Comparison of ENCODE assay signal across 21 cellular contexts in genomic region chr9:130316406-130316805, GRCh38. TPM values are rescaled to one million over a fixed set of nuclear protein-coding genes. Genes with fewer than 3 reads are reported as not detected.
"Had no signal": no experiment of that assay in that cellular context is flagged by ENCODE, and none has a peak within 500 bp of the region (broad histone marks: within the 10 kb centered on the region; RNA-seq: fewer than 3 reads in every experiment).

No MANE protein-coding gene starts in this region.

- H3K4me1 Mint-ChIP-seq: activated CD8-positive, alpha-beta memory T cell treated with anti-CD3 and anti-CD28 coated beads, Interleukin-2, amount 10 ng/mL, durations not matched to agents 7 days and 5 days had no signal

- H3K4me3 Mint-ChIP-seq: activated CD8-positive, alpha-beta memory T cell treated with anti-CD3 and anti-CD28 coated beads, Interleukin-2, amount 10 ng/mL, durations not matched to agents 7 days and 5 days; activated naive CD8-positive, alpha-beta T cell; activated T-cell treated with anti-CD3 and anti-CD28 coated beads, Interleukin-2, amount 50 U/mL, for 4 hours; brain; WTC11 had no signal

- ATAC-seq: activated CD8-positive, alpha-beta memory T cell treated with anti-CD3 and anti-CD28 coated beads, Interleukin-2, amount 10 ng/mL, durations not matched to agents 7 days and 5 days; activated T-cell treated with anti-CD3 and anti-CD28 coated beads, Interleukin-2, amount 50 U/mL, for 4 hours; WTC11 had no signal

- H3K9me3 Mint-ChIP-seq: activated T-cell treated with anti-CD3 and anti-CD28 coated beads, Interleukin-2, amount 50 U/mL, for 4 hours; WTC11 had no signal

- H3K9me3 ChIP-seq: SK-N-SH had no signal

- H3K27ac ChIP-seq: KMS-11 had no signal

- DNase-seq: activated CD4-positive, alpha-beta T cell treated with anti-CD3 and anti-CD28 coated beads for 48 hours; activated CD4-positive, alpha-beta T cell treated with anti-CD3 and anti-CD28 coated beads, Interleukin-2, amount 50 U/mL, for 48 hours; activated CD4-positive, CD25-positive, alpha-beta regulatory T cell treated with anti-CD3 and anti-CD28 coated beads, Interleukin-2, amount 50 U/mL, for 72 hours; activated CD8-positive, alpha-beta memory T cell treated with anti-CD3 and anti-CD28 coated beads, Interleukin-2, amount 10 ng/mL, durations not matched to agents 7 days and 5 days; activated effector memory CD4-positive, alpha-beta T cell treated with anti-CD3 and anti-CD28 coated beads, Interleukin-2, amount 50 U/mL, for 16 hours; activated naive CD4-positive, alpha-beta T cell treated with Interleukin-2 at 50 U/mL for 16 hours; activated T-cell treated with anti-CD3 and anti-CD28 coated beads, Interleukin-2, amount 50 U/mL, for 4 hours; NCI-H1092; NCI-H1930; NCI-H345; NCI-H510A; NCI-H526 treated with DMSO at 0.1 percent for 48 hours; NCI-H82; SK-N-SH had no signal

- H3K27ac Mint-ChIP-seq: activated CD8-positive, alpha-beta memory T cell treated with anti-CD3 and anti-CD28 coated beads, Interleukin-2, amount 10 ng/mL, durations not matched to agents 7 days and 5 days; activated naive CD8-positive, alpha-beta T cell had no signal

- H3K36me3 Mint-ChIP-seq: activated CD8-positive, alpha-beta memory T cell treated with anti-CD3 and anti-CD28 coated beads, Interleukin-2, amount 10 ng/mL, durations not matched to agents 7 days and 5 days; activated naive CD8-positive, alpha-beta T cell; brain; WTC11 had no signal

RNA-seq across cellular contexts. Expression of gene HMCN2, which starts 50.8 kb away (rescaled TPM):
- total RNA-seq: activated CD8-positive, alpha-beta memory T cell treated with anti-CD3 and anti-CD28 coated beads, Interleukin-2, amount 10 ng/mL, durations not matched to agents 7 days and 5 days; MCF 10A; OCI-LY7; T-helper 1 cell treated with Interleukin-12 subunit alpha and Interleukin-12 subunit beta and Interleukin-4 antibody, amounts not matched to agents 30 ng/mL and 1 ng/mL, for 36 hours had no signal
